9 cellular contexts compared by ENCODE assay signal in the genomic region with DNA sequence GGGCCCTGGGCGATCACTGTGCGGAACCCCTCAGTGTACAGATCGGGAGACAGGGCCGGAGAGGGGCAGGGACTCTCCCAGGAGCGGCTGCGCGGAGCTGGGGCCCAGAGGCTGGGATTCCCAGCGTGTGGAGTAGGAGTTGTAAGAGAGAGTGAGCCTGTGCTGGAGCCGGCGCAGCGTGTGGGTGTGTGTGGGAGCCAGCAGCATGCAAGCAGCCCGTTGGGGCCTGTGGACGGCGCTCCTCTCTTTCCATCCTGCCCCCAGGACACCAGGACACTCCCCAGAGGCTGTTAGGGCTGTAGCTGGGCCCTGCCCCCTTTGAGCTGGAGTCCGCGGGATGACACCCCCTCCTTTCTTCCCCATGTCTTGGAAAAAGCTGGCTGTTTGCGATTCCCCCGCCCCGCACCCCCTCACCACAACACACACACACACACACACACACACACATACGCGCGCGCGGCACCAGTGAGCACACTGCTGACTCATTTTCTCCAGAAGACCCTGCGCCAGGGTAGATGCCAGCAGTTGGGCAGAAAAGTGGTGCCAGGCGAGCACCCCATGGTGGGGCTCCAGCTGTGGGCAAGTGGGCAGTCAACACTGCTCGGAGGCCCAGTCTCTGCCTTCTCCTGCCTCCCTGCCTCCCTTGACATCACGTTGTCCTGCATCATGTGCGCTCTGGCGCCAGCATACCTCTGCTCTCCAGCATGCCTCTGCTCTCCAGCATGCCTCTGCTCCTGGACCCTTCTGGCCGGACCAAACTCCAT. TPM values are rescaled to one million over a fixed set of nuclear protein-coding genes. Genes with fewer than 3 reads are reported as not detected.
DNase-seq lines count a peak whose midpoint lies in the region; ATAC-seq and TF ChIP-seq lines count a peak whose summit lies in the region.
"Had no signal": no experiment of that assay in that cellular context is flagged by ENCODE, and none has a peak within 500 bp of the region (broad histone marks: within the 10 kb centered on the region; RNA-seq: fewer than 3 reads in every experiment).

No MANE protein-coding gene starts in this region.

- H3K4me3 Mint-ChIP-seq in MCF 10A (ENCODE audit: unreplicated experiment) (peak overlapping the region; percentile 70), immature natural killer cell (peak overlapping the region; percentile 73 to 90 (median 82))

- no peaks in the 10 kb centered on the region for H4K20me1 ChIP-seq in DOHH2 (ENCODE audit: control insufficient read depth, insufficient read depth, low read depth, low read length)

- ATAC-seq in HG02840 (IDR thresholded peaks at IDR 0.05; ENCODE audit: low FRiP score, unreplicated experiment), result no peak

- H3K27ac Mint-ChIP-seq in MCF 10A (ENCODE audit: low read depth, unreplicated experiment), result no peak overlapping the region
- no peak overlapping the region for H3K27ac Mint-ChIP-seq in immature natural killer cell

- H3K36me3 Mint-ChIP-seq in MCF 10A (ENCODE audit: insufficient read depth, unreplicated experiment) (no peaks in the 10 kb centered on the region), immature natural killer cell (no peaks in the 10 kb centered on the region)

- H3K9me3 Mint-ChIP-seq in MCF 10A (ENCODE audit: unreplicated experiment) (no peaks in the 10 kb centered on the region), immature natural killer cell (peaks cover 0 to 6% (median 0%) of the 10 kb centered on the region in 6 donors)

- DNase-seq in Peyer's patch, result peak in 1 of 3 donors; percentile 60
- no peak for DNase-seq in MCF 10A (ENCODE audit: unreplicated experiment)
- DNase-seq in immature natural killer cell, result no peak
- DNase-seq in COLO668 (lab: John Stamatoyannopoulos, UW; ENCODE audit: unreplicated experiment), result no peak
- DNase-seq in NK-92 (lab: John Stamatoyannopoulos, UW; ENCODE audit: unreplicated experiment), result no peak

- H3K4me1 ChIP-seq in DOHH2 (ENCODE audit: control insufficient read depth, low read length) (no peaks in the 10 kb centered on the region), Peyer's patch (peaks cover 0 to 25% (median 7%) of the 10 kb centered on the region in 4 donors)

- no peaks in the 10 kb centered on the region for H3F3A ChIP-seq in DOHH2 (ENCODE audit: control insufficient read depth, insufficient read depth)

- TF ChIP-seq CTCF in DOHH2 (IDR thresholded peaks at IDR 0.05; ENCODE audit: low read depth, low read length, poor library complexity, severe bottlenecking) (no peak), Peyer's patch (IDR thresholded peaks at IDR 0.05) (no peak), MCF 10A (IDR thresholded peaks at IDR 0.05; ENCODE audit: unreplicated experiment) (no peak)

- H3K9me3 ChIP-seq in DOHH2 (ENCODE audit: control insufficient read depth, insufficient read depth, low read length) (no peaks in the 10 kb centered on the region), Peyer's patch (no peaks in the 10 kb centered on the region)

- H3K27me3 Mint-ChIP-seq in MCF 10A (ENCODE audit: insufficient read depth, unreplicated experiment), result peaks cover 47% of the 10 kb centered on the region
- H3K27me3 Mint-ChIP-seq in immature natural killer cell (ENCODE audit: low read depth in 3 of 3), result peaks cover 15 to 21% (median 17%) of the 10 kb centered on the region in 3 donors

- H3K79me2 ChIP-seq in DOHH2 (ENCODE audit: control insufficient read depth, low read length), result peaks cover 36% of the 10 kb centered on the region

- CTCF ChIA-PET in MCF 10A (lab: Yijun Ruan, JAX), result interaction anchor here (1.0 to 10.7 kb wide), 4 partner anchors 15 to 134 kb away, joined by 3 to 150 read pairs (median 12); no protein-coding TSS in a partner anchor

- peak overlapping the region; percentile 66 for H3K4me2 ChIP-seq in DOHH2 (ENCODE audit: low read length)
- H3K4me2 ChIP-seq: KMS-11 had no signal

- POLR2A ChIA-PET in MCF 10A (lab: Yijun Ruan, JAX), result no interaction called here

- H3K36me3 ChIP-seq in DOHH2 (ENCODE audit: control insufficient read depth, low read length) (no peaks in the 10 kb centered on the region), Peyer's patch (no peaks in the 10 kb centered on the region)

- no peaks in the 10 kb centered on the region for H3K9me2 ChIP-seq in DOHH2 (replicated peaks; ENCODE audit: control insufficient read depth, low read length)

- intact Hi-C loops in MCF 10A (cut with micrococcal nuclease), result loop anchor here (10.0 kb wide), 1 partner anchor 52 kb away; no protein-coding TSS in a partner anchor

- H3K27ac ChIP-seq in DOHH2 (ENCODE audit: low read depth, low read length) (no peak overlapping the region), Peyer's patch (peak overlapping the region in 3 of 4 donors; percentile 25 to 80 (median 26)), skin epidermis (peak overlapping the region; percentile 23 to 93 (median 83))
- H3K27ac ChIP-seq: KMS-11 had no signal

- H3K27me3 ChIP-seq in DOHH2 (ENCODE audit: control insufficient read depth, low read length) (peaks cover 5% of the 10 kb centered on the region), Peyer's patch (peaks cover 0 to 12% of the 10 kb centered on the region in 2 donors)

- peak overlapping the region; percentile 77 for H3K4me3 ChIP-seq in DOHH2 (ENCODE audit: low read length)
- H3K4me3 ChIP-seq in Peyer's patch, result peak overlapping the region; percentile 45 to 69 (median 54)
- peak overlapping the region; percentile 41 to 65 (median 57) for H3K4me3 ChIP-seq in skin epidermis

- no TSS peak for BruUV-seq in MCF 10A (replicated peaks; lab: Mats Ljungman, UMichigan)

- peaks cover 7% of the 10 kb centered on the region for H3K4me1 Mint-ChIP-seq in MCF 10A (ENCODE audit: insufficient read depth, unreplicated experiment)
- H3K4me1 Mint-ChIP-seq in immature natural killer cell, result peaks cover 12 to 25% of the 10 kb centered on the region in 2 donors

- TF ChIP-seq POLR2A in Peyer's patch (IDR thresholded peaks at IDR 0.05), result no peak

RNA-seq across cellular contexts. Expression of gene COL27A1, which starts 1.5 kb away (rescaled TPM):
- total RNA-seq in Peyer's patch (10 to 100 TPM in 1 of 4 donors, 1 to 10 TPM in 3; 5.8 to 23.1 (median 7.2) TPM), MCF 10A (2022) (1.3 and 2.9 TPM in 2 replicates)
- not detected for polyA plus RNA-seq in immature natural killer cell

RNA-seq across cellular contexts. Expression of gene KIF12, which starts 57.7 kb away (rescaled TPM):
- total RNA-seq in Peyer's patch (10 to 100 TPM; 23.6 to 85.3 (median 41.3) TPM), MCF 10A (2022) (not detected in 2 replicates)
- not detected for polyA plus RNA-seq in immature natural killer cell

Comparison
In these comparisons a context has a peak if more than half of its experiments do, and no peak if none do; other contexts are left out.
1. RNA of gene KIF12, which starts 57.7 kb away (total RNA-seq): 23.6 to 85.3 TPM in Peyer's patch; not detected in MCF 10A; every median in the first group is over 10 times any median in the second.
2. Peak in every context shown above with its lines, with median percentiles within 50 percentile points of each other: H3K4me3 ChIP-seq.